In genomic region chr7:94933256-94933990, GRCh38 we compare ENCODE assay signal across 22 cellular contexts. TPM values are rescaled to one million over a fixed set of nuclear protein-coding genes. Genes with fewer than 3 reads are reported as not detected.
DNase-seq lines count a peak whose midpoint lies in the region; ATAC-seq and TF ChIP-seq lines count a peak whose summit lies in the region.
"Had no signal": no experiment of that assay in that cellular context is flagged by ENCODE, and none has a peak within 500 bp of the region (broad histone marks: within the 10 kb centered on the region; RNA-seq: fewer than 3 reads in every experiment).

No MANE protein-coding gene starts in this region.

- peaks cover 6% of the 10 kb centered on the region for H3K4me1 ChIP-seq in HEK293 (ENCODE audit: control insufficient read depth, insufficient read depth, low read length)

- H3K9me3 Mint-ChIP-seq in WTC11: no peaks in the 10 kb centered on the region
- H3K9me3 Mint-ChIP-seq: CD14-positive monocyte had no signal

- CTCF ChIA-PET in HEK293 (lab: Yijun Ruan, JAX) (no interaction called here), WTC11 (lab: Charles Lee) (interaction anchor here (0.6 kb wide), 1 partner anchor 144 kb away, joined by 3 read pairs; no protein-coding TSS in a partner anchor)

- H3K4me3 Mint-ChIP-seq in WTC11: no peak overlapping the region
- H3K4me3 Mint-ChIP-seq: CD14-positive monocyte had no signal

- POLR2A ChIA-PET in HEK293 (lab: Yijun Ruan, JAX) (interaction anchor here (0.7 kb wide), 1 partner anchor 278 kb away, joined by 4 read pairs; no protein-coding TSS in a partner anchor), WTC11 (lab: Charles Lee) (interaction anchor here (0.6 kb wide), 1 partner anchor 62 kb away, joined by 3 read pairs; no protein-coding TSS in a partner anchor)

- H3K36me3 ChIP-seq in HEK293 (ENCODE audit: control insufficient read depth in 2 of 2, insufficient read depth in 1 of 2, low read length in 2 of 2): no peaks in the 10 kb centered on the region

- no peak overlapping the region for H3K27ac ChIP-seq in HEK293 (ENCODE audit: extremely low read depth, low read depth, low read length)
- H3K27ac ChIP-seq: SK-N-MC had no signal

- no peak for TF ChIP-seq CTCF in HEK293 (tag by site-specific recombination; IDR thresholded peaks at IDR 0.05)
- no peak for TF ChIP-seq CTCF in WTC11 (IDR thresholded peaks at IDR 0.05)

- peaks cover 7% of the 10 kb centered on the region; the same call in 1 of the 2 replicates for H3K4me1 Mint-ChIP-seq in WTC11
- H3K4me1 Mint-ChIP-seq: CD14-positive monocyte had no signal

- intact Hi-C loops in left ventricle myocardium superior (cut with micrococcal nuclease): no loop called here

- no peak overlapping the region for H3K4me3 ChIP-seq in HEK293 (ENCODE audit: low read depth, low read length)
- H3K4me3 ChIP-seq: SK-N-MC had no signal

- H3K27ac Mint-ChIP-seq in WTC11: no peak overlapping the region
- H3K27ac Mint-ChIP-seq: CD14-positive monocyte had no signal

- ATAC-seq in WTC11: peak; percentile 32; the same call in 1 of the 2 replicates
- ATAC-seq in left ventricle myocardium superior: peak; percentile 94

- H3K9me3 ChIP-seq in HEK293 (ENCODE audit: control insufficient read depth, insufficient read depth, low read depth, low read length): no peaks in the 10 kb centered on the region

- DNase-seq in WTC11 (ENCODE audit: low spot score) (no peak), left ventricle myocardium superior (no peak), putamen (ENCODE audit: low spot score) (peak; percentile 69), occipital lobe (lab: John Stamatoyannopoulos, UW) (no peak), COLO829 (ENCODE audit: low spot score) (no peak), DMS153 treated with DMSO at 0.1 percent for 48 hours (lab: John Stamatoyannopoulos, UW; ENCODE audit: unreplicated experiment) (no peak)
- DNase-seq: AML-193, COR-L47, GDM1, HCEC 1CT, MM.1S, NCI-H1092, NCI-H1436 treated with DMSO at 0.1 percent for 48 hours, NCI-H2029, NCI-H2171 treated with DMSO at 0.1 percent for 48 hours, NCI-H446, NCI-H526 treated with DMSO at 0.1 percent for 48 hours, SHP77 had no signal

- H3K27me3 Mint-ChIP-seq in WTC11 (ENCODE audit: low read depth): no peaks in the 10 kb centered on the region

- no peaks in the 10 kb centered on the region for H3K36me3 Mint-ChIP-seq in WTC11
- H3K36me3 Mint-ChIP-seq: CD14-positive monocyte had no signal

TF ChIP-seq in HEK293, 187 proteins besides CTCF, POLR2A, EP300 and RAD21:
- TF ChIP-seq ZNF791 (tag by site-specific recombination; IDR thresholded peaks at IDR 0.05) (no peak), ZNF664 (tag by site-specific recombination; IDR thresholded peaks at IDR 0.05) (peak; percentile 57; the same call in 1 of the 2 replicates)

TF ChIP-seq in WTC11, 78 proteins besides CTCF, POLR2A, EP300 and RAD21:
- TF ChIP-seq, protein P1, sequence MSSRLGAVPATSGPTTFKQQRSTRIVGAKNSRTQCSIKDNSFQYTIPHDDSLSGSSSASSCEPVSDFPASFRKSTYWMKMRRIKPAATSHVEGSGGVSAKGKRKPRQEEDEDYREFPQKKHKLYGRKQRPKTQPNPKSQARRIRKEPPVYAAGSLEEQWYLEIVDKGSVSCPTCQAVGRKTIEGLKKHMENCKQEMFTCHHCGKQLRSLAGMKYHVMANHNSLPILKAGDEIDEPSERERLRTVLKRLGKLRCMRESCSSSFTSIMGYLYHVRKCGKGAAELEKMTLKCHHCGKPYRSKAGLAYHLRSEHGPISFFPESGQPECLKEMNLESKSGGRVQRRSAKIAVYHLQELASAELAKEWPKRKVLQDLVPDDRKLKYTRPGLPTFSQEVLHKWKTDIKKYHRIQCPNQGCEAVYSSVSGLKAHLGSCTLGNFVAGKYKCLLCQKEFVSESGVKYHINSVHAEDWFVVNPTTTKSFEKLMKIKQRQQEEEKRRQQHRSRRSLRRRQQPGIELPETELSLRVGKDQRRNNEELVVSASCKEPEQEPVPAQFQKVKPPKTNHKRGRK (CRISPR knock-in tag; IDR thresholded peaks at IDR 0.05; ENCODE audit: borderline replicate concordance): no peak
- TF ChIP-seq ELF4 (CRISPR knock-in tag; IDR thresholded peaks at IDR 0.05; ENCODE audit: low read depth): no peak
- TF ChIP-seq ZNF317 (CRISPR knock-in tag; IDR thresholded peaks at IDR 0.05; ENCODE audit: borderline replicate concordance, low read depth): no peak
- TF ChIP-seq NFE2L1 (CRISPR knock-in tag; IDR thresholded peaks at IDR 0.05): no peak
- TF ChIP-seq GTF2I (CRISPR knock-in tag; conservative IDR thresholded peaks at IDR 0.05): no peak
- TF ChIP-seq GRHL2 (CRISPR knock-in tag; IDR thresholded peaks at IDR 0.05; ENCODE audit: insufficient replicate concordance, severe bottlenecking): no peak
- TF ChIP-seq E2F1 (CRISPR knock-in tag; IDR thresholded peaks at IDR 0.05): no peak
- TF ChIP-seq ZNF263 (CRISPR knock-in tag; IDR thresholded peaks at IDR 0.05; ENCODE audit: low read depth): no peak
- TF ChIP-seq KAT7 (CRISPR knock-in tag; IDR thresholded peaks at IDR 0.05; ENCODE audit: borderline replicate concordance): no peak
- no peak for TF ChIP-seq ZNF232 (CRISPR knock-in tag; IDR thresholded peaks at IDR 0.05)
- no peak for TF ChIP-seq PREB (CRISPR knock-in tag; IDR thresholded peaks at IDR 0.05; ENCODE audit: borderline replicate concordance)
- no peak for TF ChIP-seq GABPB1 (CRISPR knock-in tag; IDR thresholded peaks at IDR 0.05)
- TF ChIP-seq, protein P2, sequence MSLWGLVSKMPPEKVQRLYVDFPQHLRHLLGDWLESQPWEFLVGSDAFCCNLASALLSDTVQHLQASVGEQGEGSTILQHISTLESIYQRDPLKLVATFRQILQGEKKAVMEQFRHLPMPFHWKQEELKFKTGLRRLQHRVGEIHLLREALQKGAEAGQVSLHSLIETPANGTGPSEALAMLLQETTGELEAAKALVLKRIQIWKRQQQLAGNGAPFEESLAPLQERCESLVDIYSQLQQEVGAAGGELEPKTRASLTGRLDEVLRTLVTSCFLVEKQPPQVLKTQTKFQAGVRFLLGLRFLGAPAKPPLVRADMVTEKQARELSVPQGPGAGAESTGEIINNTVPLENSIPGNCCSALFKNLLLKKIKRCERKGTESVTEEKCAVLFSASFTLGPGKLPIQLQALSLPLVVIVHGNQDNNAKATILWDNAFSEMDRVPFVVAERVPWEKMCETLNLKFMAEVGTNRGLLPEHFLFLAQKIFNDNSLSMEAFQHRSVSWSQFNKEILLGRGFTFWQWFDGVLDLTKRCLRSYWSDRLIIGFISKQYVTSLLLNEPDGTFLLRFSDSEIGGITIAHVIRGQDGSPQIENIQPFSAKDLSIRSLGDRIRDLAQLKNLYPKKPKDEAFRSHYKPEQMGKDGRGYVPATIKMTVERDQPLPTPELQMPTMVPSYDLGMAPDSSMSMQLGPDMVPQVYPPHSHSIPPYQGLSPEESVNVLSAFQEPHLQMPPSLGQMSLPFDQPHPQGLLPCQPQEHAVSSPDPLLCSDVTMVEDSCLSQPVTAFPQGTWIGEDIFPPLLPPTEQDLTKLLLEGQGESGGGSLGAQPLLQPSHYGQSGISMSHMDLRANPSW (CRISPR knock-in tag; conservative IDR thresholded peaks at IDR 0.05; ENCODE audit: low read depth): no peak

RNA-seq across cellular contexts. Expression of gene PPP1R9A, which starts 26.0 kb away (rescaled TPM):
- total RNA-seq in WTC11 (2021) (16.8 to 18.7 TPM (median 18.0 TPM) in 3 replicates), left ventricle myocardium superior (26.0 TPM), occipital lobe (115 TPM)
- total RNA-seq: OCI-LY7 had no signal
